3 cellular contexts compared by ENCODE assay signal in genomic region chr19:5918463-5919079, GRCh38.
TF ChIP-seq lines count a peak whose summit lies in the region.

No MANE protein-coding gene starts in this region.

TF ChIP-seq in HEK293, 187 proteins besides CTCF, POLR2A, EP300 and RAD21:
- TF ChIP-seq KLF1 (tag by site-specific recombination; IDR thresholded peaks at IDR 0.05) = peak; percentile 52
- no peak for TF ChIP-seq KLF16 (tag by site-specific recombination; IDR thresholded peaks at IDR 0.05)

TF ChIP-seq in IMR-90, 13 proteins besides CTCF, POLR2A, EP300 and RAD21:
- no peak for TF ChIP-seq USF2 (IDR thresholded peaks at IDR 0.05; ENCODE audit: low read depth, low read length)
- TF ChIP-seq NFE2L2 (IDR thresholded peaks at IDR 0.05; ENCODE audit: low read depth, low read length) = no peak
- TF ChIP-seq CEBPB (IDR thresholded peaks at IDR 0.05; ENCODE audit: low read depth, low read length) = no peak
- no peak for TF ChIP-seq RFX5 (IDR thresholded peaks at IDR 0.05; ENCODE audit: low read depth, low read length)

TF ChIP-seq in K562, 482 proteins besides CTCF, POLR2A, EP300 and RAD21:
- TF ChIP-seq RBM22 (IDR thresholded peaks at IDR 0.05; ENCODE audit: low read depth, low read length, poor library complexity, severe bottlenecking) = peak; percentile 59
- no peak for TF ChIP-seq BRF2 (IDR thresholded peaks at IDR 0.05; ENCODE audit: borderline replicate concordance, insufficient read depth, insufficient read length)
- TF ChIP-seq THAP12 (CRISPR knock-in tag; IDR thresholded peaks at IDR 0.05) = no peak
